8 cellular contexts compared by ENCODE assay signal in the genomic region with DNA sequence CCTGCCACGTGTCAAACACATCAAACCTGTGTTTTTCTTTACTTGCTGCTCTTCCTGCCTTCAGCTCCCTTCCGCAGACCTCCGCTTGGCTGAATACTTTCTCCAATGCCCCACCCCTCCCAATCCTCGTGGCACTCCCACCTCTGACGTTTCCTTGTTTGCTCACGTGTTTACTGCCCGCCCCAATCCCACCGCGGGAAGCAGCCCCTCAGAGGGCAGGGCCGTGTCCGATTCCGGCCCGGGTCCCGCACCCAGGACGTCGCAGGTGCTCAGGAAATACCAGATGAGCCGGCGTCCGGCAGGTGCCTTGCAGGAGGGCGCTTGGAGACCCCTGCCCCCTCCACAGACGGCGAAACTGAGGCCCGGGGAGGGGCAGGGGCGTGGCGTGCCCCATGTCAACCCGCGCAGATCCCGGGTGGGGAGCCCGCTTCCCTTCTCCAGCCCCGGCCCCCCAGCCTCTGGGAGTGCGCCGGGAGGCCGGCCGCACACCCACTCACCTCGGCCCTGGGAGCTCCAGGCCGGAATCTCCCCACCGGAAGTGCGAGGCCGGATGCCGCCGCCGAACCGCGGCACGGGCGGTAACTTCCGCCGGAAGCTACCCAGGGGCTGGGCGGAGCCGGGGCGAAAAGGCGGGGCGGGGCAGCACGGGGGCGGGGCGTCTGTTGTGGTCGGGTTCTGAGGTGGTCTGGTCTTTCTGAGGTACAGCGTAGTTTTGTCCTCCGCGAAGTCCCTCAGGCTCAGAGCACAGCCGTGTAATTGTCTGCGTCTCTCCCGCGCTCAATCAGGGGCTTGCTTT.
DNase-seq lines count a peak whose midpoint lies in the region; ATAC-seq lines count a peak whose summit lies in the region.

No MANE protein-coding gene starts in this region.

- H3K4me3 Mint-ChIP-seq in effector memory CD8-positive, alpha-beta T cell: peak overlapping the region; percentile 88 to 90
- peak overlapping the region; percentile 88 for H3K4me3 Mint-ChIP-seq in memory B cell

- peak; percentile 68 to 89 for DNase-seq in NOMO-1 (lab: John Stamatoyannopoulos, UW; ENCODE audit: unreplicated experiment in 2 of 2)
- peak; percentile 60 to 76 (median 71) for DNase-seq in activated CD8-positive, alpha-beta memory T cell treated with anti-CD3 and anti-CD28 coated beads for 48 hours (ENCODE audit: low read depth in 2 of 3, low spot score in 2 of 3)
- peak; percentile 79 to 84 (median 80) for DNase-seq in effector memory CD8-positive, alpha-beta T cell
- peak; percentile 84 to 87 for DNase-seq in memory B cell (ENCODE audit: low spot score in 2 of 2)
- peak; percentile 69 to 80 (median 70) for DNase-seq in stimulated activated CD4-positive, alpha-beta T cell treated with anti-CD3 and anti-CD28 coated beads, TNF-alpha, amount 100 ng/mL, for 48 hours (ENCODE audit: low read depth in 3 of 3)

- peak overlapping the region; percentile 81 to 99 (median 95) for H3K4me2 ChIP-seq in BLaER1 treated with 17β-estradiol and CSF1 and Interleukin-3, amounts not matched to agents 10 nM and 100 nM

- H3K27ac ChIP-seq in BLaER1 treated with 17β-estradiol and CSF1 and Interleukin-3, amounts not matched to agents 10 nM and 100 nM: peak overlapping the region; percentile 97 to 99 (median 99)

- peak overlapping the region; percentile 88 to 100 (median 97) for H3K4me3 ChIP-seq in BLaER1 treated with 17β-estradiol and CSF1 and Interleukin-3, amounts not matched to agents 10 nM and 100 nM

- H3K27me3 ChIP-seq in BLaER1 treated with 17β-estradiol and CSF1 and Interleukin-3, amounts not matched to agents 10 nM and 100 nM: no peaks in the 10 kb centered on the region

- peak overlapping the region; percentile 90 to 96 for H3K27ac Mint-ChIP-seq in effector memory CD8-positive, alpha-beta T cell
- H3K27ac Mint-ChIP-seq in memory B cell: peak overlapping the region; percentile 91

- H4K20me1 ChIP-seq in BLaER1 treated with 17β-estradiol and CSF1 and Interleukin-3, amounts not matched to agents 10 nM and 100 nM: peaks cover 0 to 72% (median 15%) of the 10 kb centered on the region in 11 experiments; a peak in 13 of 22 replicates

- H3K9me3 Mint-ChIP-seq in effector memory CD8-positive, alpha-beta T cell: no peaks in the 10 kb centered on the region
- H3K9me3 Mint-ChIP-seq in memory B cell: no peaks in the 10 kb centered on the region

- H3K27me3 Mint-ChIP-seq in effector memory CD8-positive, alpha-beta T cell: no peaks in the 10 kb centered on the region
- no peaks in the 10 kb centered on the region for H3K27me3 Mint-ChIP-seq in memory B cell

- peaks cover 47% of the 10 kb centered on the region for H3K36me3 Mint-ChIP-seq in effector memory CD8-positive, alpha-beta T cell (ENCODE audit: insufficient read depth)
- peaks cover 17% of the 10 kb centered on the region for H3K36me3 Mint-ChIP-seq in memory B cell

- peak overlapping the region; percentile 94 to 98 (median 97) for H3K9ac ChIP-seq in BLaER1 treated with 17β-estradiol and CSF1 and Interleukin-3, amounts not matched to agents 10 nM and 100 nM

- peaks cover 56 to 84% (median 79%) of the 10 kb centered on the region in 10 experiments for H3K4me1 ChIP-seq in BLaER1 treated with 17β-estradiol and CSF1 and Interleukin-3, amounts not matched to agents 10 nM and 100 nM

- ATAC-seq in GM19328 (IDR thresholded peaks at IDR 0.05; ENCODE audit: unreplicated experiment) (peak; percentile 79), HG03565 (IDR thresholded peaks at IDR 0.05; ENCODE audit: unreplicated experiment) (peak; percentile 44), memory B cell (ENCODE audit: low read depth) (peak; percentile 88)
- ATAC-seq in effector memory CD8-positive, alpha-beta T cell (replicated peaks): peak; percentile 79

- no peaks in the 10 kb centered on the region for H3K9me3 ChIP-seq in BLaER1 treated with 17β-estradiol and CSF1 and Interleukin-3, amounts not matched to agents 10 nM and 100 nM (replicated peaks in 1 of 11)

- peaks cover 54 to 58% of the 10 kb centered on the region in 2 donors for H3K4me1 Mint-ChIP-seq in effector memory CD8-positive, alpha-beta T cell (ENCODE audit: low read depth in 2 of 2)
- H3K4me1 Mint-ChIP-seq in memory B cell: peaks cover 35% of the 10 kb centered on the region

- peaks cover 44 to 67% (median 54%) of the 10 kb centered on the region in 11 experiments for H3K36me3 ChIP-seq in BLaER1 treated with 17β-estradiol and CSF1 and Interleukin-3, amounts not matched to agents 10 nM and 100 nM

Comparison
In these comparisons a context has a peak if more than half of its experiments do, and no peak if none do; other contexts are left out.
1. Peak in every context shown above with its lines: DNase-seq, ATAC-seq, H3K4me3 ChIP-seq and H3K27ac ChIP-seq.